18 cellular contexts compared by ENCODE assay signal in the genomic region with DNA sequence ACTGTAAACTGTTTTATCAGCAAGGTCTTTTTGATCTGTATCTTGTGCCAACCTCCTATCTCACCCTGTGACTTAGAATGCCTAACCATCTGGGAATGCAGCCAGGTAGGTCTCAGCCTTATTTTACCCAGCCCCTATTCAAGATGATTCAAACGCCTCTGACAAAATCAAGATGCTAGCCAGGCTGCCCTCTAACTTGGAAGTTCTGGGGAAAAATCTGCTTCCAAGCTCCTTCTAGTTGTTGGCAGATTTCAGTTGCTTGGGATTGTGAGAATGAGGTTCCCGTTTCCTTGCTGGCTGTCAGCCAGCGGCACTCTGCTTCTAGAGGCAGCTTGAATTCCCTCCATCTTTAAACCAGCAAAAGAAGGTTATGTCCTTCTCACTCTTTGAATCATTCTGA. TPM values are rescaled to one million over a fixed set of nuclear protein-coding genes. Genes with fewer than 3 reads are reported as not detected.
DNase-seq lines count a peak whose midpoint lies in the region; ATAC-seq, FAIRE-seq and TF ChIP-seq lines count a peak whose summit lies in the region.
"Had no signal": no experiment of that assay in that cellular context is flagged by ENCODE, and none has a peak within 500 bp of the region (broad histone marks: within the 10 kb centered on the region; RNA-seq: fewer than 3 reads in every experiment).

No MANE protein-coding gene starts in this region.

- CTCF ChIA-PET in mammary epithelial cell (lab: Charles Lee; ENCODE audit: low non-redundant PET) = no interaction called here

- H3K4me2 ChIP-seq in mammary epithelial cell (ENCODE audit: insufficient read depth, low read depth, low read length) = no peak overlapping the region

- H3K36me3 ChIP-seq in right atrium auricular region (no peaks in the 10 kb centered on the region), mammary epithelial cell (ENCODE audit: insufficient read depth, low read length) (no peaks in the 10 kb centered on the region), kidney (ENCODE audit: control insufficient read depth in 1 of 2, insufficient read depth in 2 of 2, low read length in 2 of 2) (no peaks in the 10 kb centered on the region), uterus (no peaks in the 10 kb centered on the region), esophagus muscularis mucosa (no peaks in the 10 kb centered on the region)
- H3K36me3 ChIP-seq: SJCRH30 had no signal

- H3K36me3 Mint-ChIP-seq in T-helper 2 cell treated with Interferon-gamma antibody and Interleukin-4, amounts not matched to agents 5 μg/mL and 100 μg/mL, for 36 hours (ENCODE audit: low read depth) = no peaks in the 10 kb centered on the region
- H3K36me3 Mint-ChIP-seq: IgD-negative memory B cell had no signal

- H3K9me3 Mint-ChIP-seq in T-helper 2 cell treated with Interferon-gamma antibody and Interleukin-4, amounts not matched to agents 5 μg/mL and 100 μg/mL, for 36 hours = no peaks in the 10 kb centered on the region
- H3K9me3 Mint-ChIP-seq: IgD-negative memory B cell had no signal

- no peak for FAIRE-seq in kidney (lab: Jason Lieb, UNC)
- FAIRE-seq: colon, D721Med had no signal

- H3K9me3 ChIP-seq in right atrium auricular region (no peaks in the 10 kb centered on the region), mammary epithelial cell (replicated peaks; ENCODE audit: insufficient read depth, low read length) (no peaks in the 10 kb centered on the region), kidney (ENCODE audit: control insufficient read depth in 1 of 2, low read length in 2 of 2) (no peaks in the 10 kb centered on the region), uterus (no peaks in the 10 kb centered on the region), esophagus muscularis mucosa (no peaks in the 10 kb centered on the region)

- H3K27ac ChIP-seq in right atrium auricular region (no peak overlapping the region), mammary epithelial cell (ENCODE audit: insufficient read depth, low read depth, low read length) (no peak overlapping the region), kidney (ENCODE audit: low read depth in 2 of 2, low read length in 2 of 2) (no peak overlapping the region), uterus (peak overlapping the region; percentile 21 to 41), esophagus muscularis mucosa (replicated peaks in 1 of 4) (peak overlapping the region in 1 of 4 donors; percentile 4)
- H3K27ac ChIP-seq: parathyroid adenoma, SJCRH30 had no signal

- no peak overlapping the region for H2AFZ ChIP-seq in mammary epithelial cell (ENCODE audit: low read depth, low read length)
- H2AFZ ChIP-seq: parathyroid adenoma had no signal

- H3K27ac Mint-ChIP-seq in T-helper 2 cell treated with Interferon-gamma antibody and Interleukin-4, amounts not matched to agents 5 μg/mL and 100 μg/mL, for 36 hours = no peak overlapping the region
- H3K27ac Mint-ChIP-seq: IgD-negative memory B cell had no signal

- no peak for TF ChIP-seq POLR2A in uterus (IDR thresholded peaks at IDR 0.05)
- no peak for TF ChIP-seq POLR2A in esophagus muscularis mucosa (IDR thresholded peaks at IDR 0.05; ENCODE audit: low read depth)

- 78% methylated on average over 3 of the region's 3 CpGs for WGBS in mammary epithelial cell (ENCODE audit: low coverage, missing lambda C conversion rate)
- 12% methylated on average over 3 of the region's 3 CpGs for WGBS in esophagus muscularis mucosa

- H3K4me1 Mint-ChIP-seq in T-helper 2 cell treated with Interferon-gamma antibody and Interleukin-4, amounts not matched to agents 5 μg/mL and 100 μg/mL, for 36 hours (ENCODE audit: low read depth) = no peaks in the 10 kb centered on the region
- H3K4me1 Mint-ChIP-seq: IgD-negative memory B cell had no signal

- H3K27me3 ChIP-seq in right atrium auricular region (no peaks in the 10 kb centered on the region), mammary epithelial cell (ENCODE audit: insufficient read depth, low read length) (peaks cover 8% of the 10 kb centered on the region), uterus (peaks cover 0 to 5% of the 10 kb centered on the region in 2 donors), esophagus muscularis mucosa (no peaks in the 10 kb centered on the region)
- H3K27me3 ChIP-seq: SJCRH30 had no signal

- H4K20me1 ChIP-seq in mammary epithelial cell (ENCODE audit: insufficient read depth, low read length) = no peaks in the 10 kb centered on the region

- BruUV-seq in mammary epithelial cell (replicated peaks; lab: Mats Ljungman, UMichigan) = no TSS peak

- H3K4me3 Mint-ChIP-seq in T-helper 2 cell treated with Interferon-gamma antibody and Interleukin-4, amounts not matched to agents 5 μg/mL and 100 μg/mL, for 36 hours = no peak overlapping the region
- H3K4me3 Mint-ChIP-seq: IgD-negative memory B cell had no signal

- no peak overlapping the region for H3K9ac ChIP-seq in mammary epithelial cell (ENCODE audit: insufficient read depth, low read length)
- H3K9ac ChIP-seq in kidney (ENCODE audit: low read length in 2 of 2) = no peak overlapping the region
- H3K9ac ChIP-seq: parathyroid adenoma had no signal

- DNase-seq in Right ventricle myocardium inferior (ENCODE audit: missing footprints) = peak; percentile 66
- no peak for DNase-seq in right atrium auricular region (ENCODE audit: low spot score)
- peak; percentile 35 for DNase-seq in mammary epithelial cell
- peak; percentile 70 for DNase-seq in kidney
- DNase-seq in uterus = peak; percentile 36 to 44
- no peak for DNase-seq in esophagus muscularis mucosa (ENCODE audit: extremely low spot score)
- DNase-seq in T-helper 2 cell treated with Interferon-gamma antibody and Interleukin-4, amounts not matched to agents 5 μg/mL and 100 μg/mL, for 36 hours (ENCODE audit: low spot score) = no peak
- DNase-seq: activated effector memory CD4-positive, alpha-beta T cell treated with anti-CD3 and anti-CD28 coated beads, Interleukin-2, amount 50 U/mL, for 16 hours; NCI-H1436 treated with DMSO at 0.1 percent for 48 hours had no signal

- dilution Hi-C loops in mammary epithelial cell (cut with HindIII; ENCODE audit: low sequenced_read_pairs) = no loop called here

- H3K79me2 ChIP-seq in mammary epithelial cell (ENCODE audit: insufficient read depth, low read length) = no peaks in the 10 kb centered on the region
- H3K79me2 ChIP-seq: parathyroid adenoma had no signal

- TF ChIP-seq CTCF in right atrium auricular region (IDR thresholded peaks at IDR 0.05) (no peak), mammary epithelial cell (conservative IDR thresholded peaks at IDR 0.05 in 1 of 2, IDR thresholded peaks at IDR 0.05 in 1 of 2; ENCODE audit: extremely low read depth in 1 of 2, insufficient read depth in 1 of 2, low read depth in 1 of 2, low read length in 2 of 2) (no peak), kidney (IDR thresholded peaks at IDR 0.05; ENCODE audit: borderline replicate concordance, extremely low read depth, insufficient read depth) (no peak), uterus (IDR thresholded peaks at IDR 0.05) (no peak), esophagus muscularis mucosa (IDR thresholded peaks at IDR 0.05) (no peak)

- H3K4me3 ChIP-seq in right atrium auricular region (no peak overlapping the region), mammary epithelial cell (replicated peaks in 1 of 3; ENCODE audit: insufficient read depth in 1 of 3, low read depth in 2 of 3, low read length in 3 of 3) (no peak overlapping the region), kidney (ENCODE audit: low read length in 2 of 2) (no peak overlapping the region), uterus (no peak overlapping the region), esophagus muscularis mucosa (no peak overlapping the region)
- H3K4me3 ChIP-seq: SJCRH30 had no signal

- no peak for TF ChIP-seq EP300 in esophagus muscularis mucosa (IDR thresholded peaks at IDR 0.05)

- no peaks in the 10 kb centered on the region for H3K27me3 Mint-ChIP-seq in T-helper 2 cell treated with Interferon-gamma antibody and Interleukin-4, amounts not matched to agents 5 μg/mL and 100 μg/mL, for 36 hours (ENCODE audit: low read depth)
- H3K27me3 Mint-ChIP-seq: IgD-negative memory B cell had no signal

- ATAC-seq in Right ventricle myocardium inferior (no peak), GM21515 (IDR thresholded peaks at IDR 0.05; ENCODE audit: unreplicated experiment) (no peak)

- intact Hi-C loops in Right ventricle myocardium inferior (cut with DNase I) (no loop called here), mammary epithelial cell (cut with micrococcal nuclease) (no loop called here), kidney (cut with DNase I) (no loop called here), uterus (cut with DNase I; ENCODE audit: low total_unique reads) (no loop called here), esophagus muscularis mucosa (cut with DNase I) (no loop called here)

- H3K4me1 ChIP-seq in right atrium auricular region (no peaks in the 10 kb centered on the region), mammary epithelial cell (ENCODE audit: insufficient read depth, low read length) (no peaks in the 10 kb centered on the region), kidney (ENCODE audit: control insufficient read depth in 1 of 2, insufficient read depth in 1 of 2, low read depth in 1 of 2, low read length in 2 of 2) (no peaks in the 10 kb centered on the region), uterus (no peaks in the 10 kb centered on the region), esophagus muscularis mucosa (peaks cover 0 to 6% (median 2%) of the 10 kb centered on the region in 4 donors)
- H3K4me1 ChIP-seq: parathyroid adenoma had no signal

- in situ Hi-C loops in mammary epithelial cell (cut with MboI; ENCODE audit: low sequenced_read_pairs in 2 of 2) = no loop called here

RNA-seq across cellular contexts. Expression of gene LUZP4, which starts 34.7 kb away (rescaled TPM):
- total RNA-seq in Right ventricle myocardium inferior (not detected), right atrium auricular region (not detected), mammary epithelial cell (not detected), kidney (not detected), uterus (not detected), esophagus muscularis mucosa (not detected)
- polyA plus RNA-seq in mammary epithelial cell (not detected), kidney (ENCODE audit: insufficient read depth, low read depth, low replicate concordance) (not detected)
- not detected for polyA minus RNA-seq in mammary epithelial cell
- total RNA-seq: mononuclear cell, SJCRH30, urinary bladder had no signal
- polyA plus RNA-seq: AG04450, IgD-negative memory B cell, urinary bladder had no signal

Comparison
In these comparisons a context has a peak if more than half of its experiments do, and no peak if none do; other contexts are left out.
1. DNase-seq: peak in Right ventricle myocardium inferior (single experiment), mammary epithelial cell (single experiment), kidney (single experiment) and uterus (2 of 2); none in right atrium auricular region (single experiment), esophagus muscularis mucosa (single experiment) and T-helper 2 cell treated with Interferon-gamma antibody and Interleukin-4, amounts not matched to agents 5 μg/mL and 100 μg/mL, for 36 hours (single experiment).
2. H3K27ac ChIP-seq: peak in uterus (2 of 2); none in right atrium auricular region (0 of 2), mammary epithelial cell (single experiment) and kidney (0 of 2).